Comparison of ENCODE assay signal across 17 cellular contexts in genomic region chr9:94607340-94607695, GRCh38. TPM values are rescaled to one million over a fixed set of nuclear protein-coding genes. Genes with fewer than 3 reads are reported as not detected.
DNase-seq lines count a peak whose midpoint lies in the region; ATAC-seq and TF ChIP-seq lines count a peak whose summit lies in the region.
"Had no signal": no experiment of that assay in that cellular context is flagged by ENCODE, and none has a peak within 500 bp of the region (broad histone marks: within the 10 kb centered on the region; RNA-seq: fewer than 3 reads in every experiment).

No MANE protein-coding gene starts in this region.

- no peaks in the 10 kb centered on the region for H3K36me3 ChIP-seq in Caco-2 (ENCODE audit: control insufficient read depth, insufficient read depth, low read length)
- H3K36me3 ChIP-seq in OCI-LY7 (ENCODE audit: insufficient read depth, low read length): peaks cover 5% of the 10 kb centered on the region; the same call in 1 of the 2 replicates
- H3K36me3 ChIP-seq: BE2C, MG63 had no signal

- H3K4me3 Mint-ChIP-seq in Caco-2 (ENCODE audit: unreplicated experiment) (no peak overlapping the region), neural crest cell (no peak overlapping the region)
- H3K4me3 Mint-ChIP-seq in activated CD4-positive, alpha-beta memory T cell treated with anti-CD3 and anti-CD28 coated beads, Interleukin-2, amount 10 ng/mL, durations not matched to agents 7 days and 5 days: no peak overlapping the region
- H3K4me3 Mint-ChIP-seq: CD4-positive, alpha-beta T cell; HFFc6 had no signal

- POLR2A ChIA-PET in Caco-2 (lab: Charles Lee) (no interaction called here), OCI-LY7 (lab: Charles Lee) (interaction anchor here (0.7 to 1.6 kb wide), 3 partner anchors 10 to 94 kb away, joined by 3 read pairs; no protein-coding TSS in a partner anchor)
- POLR2A ChIA-PET in activated CD4-positive, alpha-beta memory T cell treated with anti-CD3 and anti-CD28 coated beads, Interleukin-2, amount 10 ng/mL, durations not matched to agents 7 days and 5 days (lab: Charles Lee): no interaction called here

- H3K4me3 ChIP-seq in Caco-2 (ENCODE audit: low read depth, low read length): no peak overlapping the region
- H3K4me3 ChIP-seq in OCI-LY7 (ENCODE audit: low read depth, low read length, poor library complexity, severe bottlenecking): peak overlapping the region; percentile 75
- H3K4me3 ChIP-seq: GM23248, MG63 had no signal

- peak overlapping the region; percentile 93 for H3K27ac ChIP-seq in OCI-LY7 (ENCODE audit: low read depth, low read length, poor library complexity, severe bottlenecking)
- H3K27ac ChIP-seq: GM23248 had no signal

- H4K20me1 ChIP-seq in OCI-LY7 (ENCODE audit: insufficient read depth, low read length): no peaks in the 10 kb centered on the region

- H3K27me3 ChIP-seq in Caco-2 (replicated peaks; ENCODE audit: control insufficient read depth, insufficient read depth, low read length): no peaks in the 10 kb centered on the region
- H3K27me3 ChIP-seq: BE2C, MG63 had no signal

- CTCF ChIA-PET in Caco-2 (lab: Charles Lee) (no interaction called here), OCI-LY7 (lab: Charles Lee; ENCODE audit: unreplicated experiment) (no interaction called here)
- CTCF ChIA-PET in activated CD4-positive, alpha-beta memory T cell treated with anti-CD3 and anti-CD28 coated beads, Interleukin-2, amount 10 ng/mL, durations not matched to agents 7 days and 5 days (lab: Charles Lee): no interaction called here

- H3K4me2 ChIP-seq in OCI-LY7 (ENCODE audit: low read length): peak overlapping the region; percentile 81

- H3K27me3 Mint-ChIP-seq in Caco-2 (ENCODE audit: insufficient read depth, unreplicated experiment) (no peaks in the 10 kb centered on the region), neural crest cell (ENCODE audit: low read depth) (peaks cover 3% of the 10 kb centered on the region)
- peaks cover 43% of the 10 kb centered on the region for H3K27me3 Mint-ChIP-seq in activated CD4-positive, alpha-beta memory T cell treated with anti-CD3 and anti-CD28 coated beads, Interleukin-2, amount 10 ng/mL, durations not matched to agents 7 days and 5 days

- intact Hi-C loops in Caco-2 (cut with micrococcal nuclease; ENCODE audit: unreplicated experiment) (no loop called here), OCI-LY7 (cut with micrococcal nuclease; ENCODE audit: unreplicated experiment) (no loop called here), left colon (cut with DNase I, micrococcal nuclease) (no loop called here), cardiac septum (cut with DNase I) (no loop called here)

- H2AFZ ChIP-seq in OCI-LY7 (ENCODE audit: low read length): peak overlapping the region; percentile 58; the same call in 1 of the 2 replicates
- H2AFZ ChIP-seq: GM23248 had no signal

- H3K79me2 ChIP-seq in OCI-LY7 (ENCODE audit: insufficient read depth, low read depth, low read length): peaks cover 21% of the 10 kb centered on the region; the same call in 1 of the 2 replicates

- ATAC-seq in left colon (peak; percentile 14), HG02763 (IDR thresholded peaks at IDR 0.05; ENCODE audit: unreplicated experiment) (no peak)

- H3K36me3 Mint-ChIP-seq in Caco-2 (ENCODE audit: insufficient read depth, unreplicated experiment) (no peaks in the 10 kb centered on the region), neural crest cell (ENCODE audit: low read depth) (no peaks in the 10 kb centered on the region)
- H3K36me3 Mint-ChIP-seq in activated CD4-positive, alpha-beta memory T cell treated with anti-CD3 and anti-CD28 coated beads, Interleukin-2, amount 10 ng/mL, durations not matched to agents 7 days and 5 days (ENCODE audit: low read depth): no peaks in the 10 kb centered on the region

- H3K27ac Mint-ChIP-seq in Caco-2 (ENCODE audit: unreplicated experiment) (peak overlapping the region; percentile 71), neural crest cell (ENCODE audit: unreplicated experiment) (peak overlapping the region; percentile 60)
- H3K27ac Mint-ChIP-seq in activated CD4-positive, alpha-beta memory T cell treated with anti-CD3 and anti-CD28 coated beads, Interleukin-2, amount 10 ng/mL, durations not matched to agents 7 days and 5 days: no peak overlapping the region
- H3K27ac Mint-ChIP-seq: CD4-positive, alpha-beta T cell; HFFc6 had no signal

- H3K9me3 Mint-ChIP-seq in Caco-2 (ENCODE audit: unreplicated experiment): no peaks in the 10 kb centered on the region
- no peaks in the 10 kb centered on the region for H3K9me3 Mint-ChIP-seq in neural crest cell
- no peaks in the 10 kb centered on the region for H3K9me3 Mint-ChIP-seq in activated CD4-positive, alpha-beta memory T cell treated with anti-CD3 and anti-CD28 coated beads, Interleukin-2, amount 10 ng/mL, durations not matched to agents 7 days and 5 days
- H3K9me3 Mint-ChIP-seq: CD4-positive, alpha-beta T cell; HFFc6 had no signal

- no peaks in the 10 kb centered on the region for H3K9me3 ChIP-seq in Caco-2
- no peaks in the 10 kb centered on the region for H3K9me3 ChIP-seq in OCI-LY7 (ENCODE audit: low read length)
- H3K9me3 ChIP-seq: BE2C, MG63 had no signal

- no peaks in the 10 kb centered on the region for H3K9me2 ChIP-seq in OCI-LY7 (ENCODE audit: insufficient read depth, low read length)

- BruUV-seq in Caco-2 (replicated peaks; lab: Mats Ljungman, UMichigan) (no TSS peak), OCI-LY7 (replicated peaks; lab: Mats Ljungman, UMichigan) (no TSS peak)

- H3K4me1 Mint-ChIP-seq in Caco-2 (ENCODE audit: low read depth, unreplicated experiment): peaks cover 35% of the 10 kb centered on the region
- peaks cover 19% of the 10 kb centered on the region for H3K4me1 Mint-ChIP-seq in neural crest cell
- H3K4me1 Mint-ChIP-seq in activated CD4-positive, alpha-beta memory T cell treated with anti-CD3 and anti-CD28 coated beads, Interleukin-2, amount 10 ng/mL, durations not matched to agents 7 days and 5 days: peaks cover 11% of the 10 kb centered on the region

- peaks cover 36% of the 10 kb centered on the region for H3K4me1 ChIP-seq in Caco-2
- H3K4me1 ChIP-seq in OCI-LY7 (ENCODE audit: insufficient read depth, low read length, poor library complexity, severe bottlenecking): peaks cover 78% of the 10 kb centered on the region

- TF ChIP-seq CTCF in Caco-2 (IDR thresholded peaks at IDR 0.05; ENCODE audit: insufficient read depth in 1 of 2, low read depth in 1 of 2, low read length in 1 of 2, severe bottlenecking in 1 of 2, unreplicated experiment in 1 of 2) (no peak), OCI-LY7 (conservative IDR thresholded peaks at IDR 0.05; ENCODE audit: low read length) (no peak), neural crest cell (conservative IDR thresholded peaks at IDR 0.05) (no peak)

- no peak for DNase-seq in Caco-2
- DNase-seq in OCI-LY7 (ENCODE audit: low spot score): peak; percentile 81
- peak in 1 of 2 donors; percentile 24 for DNase-seq in left colon
- no peak for DNase-seq in neural crest cell (ENCODE audit: low read depth, low spot score)
- DNase-seq in GM19240 (ENCODE audit: insufficient read length, low spot score): no peak
- no peak for DNase-seq in activated CD4-positive, alpha-beta memory T cell treated with anti-CD3 and anti-CD28 coated beads, Interleukin-2, amount 10 ng/mL, durations not matched to agents 7 days and 5 days
- DNase-seq in cardiac septum (ENCODE audit: low spot score): no peak
- DNase-seq: BE2C; CD4-positive, alpha-beta T cell; DMS79; GM23248; HFFc6; MG63; NCI-H1694; NCI-H226; NCI-H524 treated with DMSO at 0.1 percent for 48 hours had no signal

RNA-seq across cellular contexts. Expression of gene FBP2, which starts 13.7 kb away (rescaled TPM):
- not detected in 2 replicates for total RNA-seq in Caco-2 (2022)
- not detected in 2 replicates for total RNA-seq in OCI-LY7 (2014; rRNA removed; shearing (Covaris generic))
- not detected in 2 replicates for total RNA-seq in OCI-LY7 (2022)
- total RNA-seq in left colon: not detected
- not detected in 2 replicates for total RNA-seq in neural crest cell
- total RNA-seq in activated CD4-positive, alpha-beta memory T cell treated with anti-CD3 and anti-CD28 coated beads, Interleukin-2, amount 10 ng/mL, durations not matched to agents 7 days and 5 days: not detected
- not detected for total RNA-seq in cardiac septum
- total RNA-seq: CD4-positive, alpha-beta T cell; GM23248; HFFc6 had no signal

RNA-seq across cellular contexts. Expression of gene FBP1, which starts 32.0 kb away (rescaled TPM):
- 1.8 and 2.3 TPM in 2 replicates for total RNA-seq in Caco-2 (2022)
- 70.0 and 79.1 TPM in 2 replicates for total RNA-seq in OCI-LY7 (2014; rRNA removed; shearing (Covaris generic))
- 63.9 and 94.1 TPM in 2 replicates for total RNA-seq in OCI-LY7 (2022)
- total RNA-seq in left colon: 10 to 100 TPM; 53.4 to 71.6 TPM
- total RNA-seq in neural crest cell: 0.80 and 0.86 TPM in 2 replicates
- under 1 TPM; 0.40 to 0.65 TPM for total RNA-seq in activated CD4-positive, alpha-beta memory T cell treated with anti-CD3 and anti-CD28 coated beads, Interleukin-2, amount 10 ng/mL, durations not matched to agents 7 days and 5 days
- total RNA-seq in cardiac septum: 0.92 TPM
- total RNA-seq: GM23248, HFFc6 had no signal

RNA-seq across cellular contexts. Expression of gene PCAT7, which starts 52.4 kb away (rescaled TPM):
- 10.4 and 10.6 TPM in 2 replicates for total RNA-seq in Caco-2 (2022)
- 1.8 and 2.9 TPM in 2 replicates for total RNA-seq in OCI-LY7 (2014; rRNA removed; shearing (Covaris generic))
- 2.5 and 3.2 TPM in 2 replicates for total RNA-seq in OCI-LY7 (2022)
- 1 to 10 TPM; 1.9 to 3.4 TPM for total RNA-seq in left colon
- total RNA-seq in neural crest cell: 7.4 and 8.6 TPM in 2 replicates
- total RNA-seq in activated CD4-positive, alpha-beta memory T cell treated with anti-CD3 and anti-CD28 coated beads, Interleukin-2, amount 10 ng/mL, durations not matched to agents 7 days and 5 days: not detected
- total RNA-seq in cardiac septum: 0.08 TPM
- total RNA-seq: CD4-positive, alpha-beta T cell; GM23248; HFFc6 had no signal

Comparison
In these comparisons a context has a peak if more than half of its experiments do, and no peak if none do; other contexts are left out.
1. RNA of gene FBP1, which starts 32.0 kb away (total RNA-seq): 63.9 to 94.1 TPM in OCI-LY7 and 53.4 to 71.6 TPM in left colon; 1.8 to 2.3 TPM in Caco-2, 0.92 TPM in cardiac septum (single experiment), 0.80 to 0.86 TPM in neural crest cell and 0.40 to 0.65 TPM in activated CD4-positive, alpha-beta memory T cell treated with anti-CD3 and anti-CD28 coated beads, Interleukin-2, amount 10 ng/mL, durations not matched to agents 7 days and 5 days; every median in the first group is over 10 times any median in the second.